ENCODE assay signal across 15 cellular contexts in genomic region chr15:65386376-65386775, GRCh38. TPM values are rescaled to one million over a fixed set of nuclear protein-coding genes. Genes with fewer than 3 reads are reported as not detected.
DNase-seq lines count a peak whose midpoint lies in the region; ATAC-seq, FAIRE-seq and TF ChIP-seq lines count a peak whose summit lies in the region.
"Had no signal": no experiment of that assay in that cellular context is flagged by ENCODE, and none has a peak within 500 bp of the region (broad histone marks: within the 10 kb centered on the region; RNA-seq: fewer than 3 reads in every experiment).

No MANE protein-coding gene starts in this region.

- H3K18ac ChIP-seq in H1 (ENCODE audit: extremely low read depth, low read length), result no peak overlapping the region

- no peak overlapping the region for H2AK5ac ChIP-seq in H1 (ENCODE audit: low read depth, low read length)

- H3K9me3 ChIP-seq in H1 (ENCODE audit: insufficient read depth in 2 of 2, low read depth in 1 of 2, low read length in 1 of 2) (no peaks in the 10 kb centered on the region), neural progenitor cell (ENCODE audit: low read depth) (no peaks in the 10 kb centered on the region)
- H3K9me3 ChIP-seq: BE2C, HAP-1 had no signal

- H3K4ac ChIP-seq in H1 (replicated peaks; ENCODE audit: insufficient read length, low read depth, low read length), result no peak overlapping the region

- H3K4me3 ChIP-seq in KMS-11 (IDR thresholded peaks at IDR 0.05; ENCODE audit: insufficient read depth, low read depth, low read length) (no peak overlapping the region), H1 (ENCODE audit: extremely low read depth in 1 of 4, insufficient read depth in 2 of 4, low read depth in 3 of 4, low read length in 4 of 4) (no peak overlapping the region), neural progenitor cell (no peak overlapping the region)
- H3K4me3 ChIP-seq: GM23338, HAP-1 had no signal

- H2BK120ac ChIP-seq in H1 (replicated peaks; ENCODE audit: low read depth, low read length), result no peak overlapping the region

- no peak overlapping the region for H3K23ac ChIP-seq in H1 (ENCODE audit: insufficient read length)

- H4K5ac ChIP-seq in H1 (ENCODE audit: insufficient read length, low read depth, low read length), result no peak overlapping the region

- H4K91ac ChIP-seq in H1 (replicated peaks; ENCODE audit: insufficient read length, low read length), result no peak overlapping the region

- no peak overlapping the region for H3K56ac ChIP-seq in H1 (replicated peaks; ENCODE audit: insufficient read length, low read depth, low read length)

- H4K8ac ChIP-seq in H1 (ENCODE audit: extremely low read depth, insufficient read depth, low read length), result no peak overlapping the region

- H3K79me2 ChIP-seq in KMS-11 (ENCODE audit: insufficient read depth, low read depth) (no peaks in the 10 kb centered on the region), H1 (ENCODE audit: control insufficient read depth in 1 of 2, insufficient read depth in 2 of 2, low read length in 2 of 2) (no peaks in the 10 kb centered on the region), neural progenitor cell (ENCODE audit: low read depth) (no peaks in the 10 kb centered on the region)

- WGBS in H1 (ENCODE audit: extremely low coverage in 1 of 2, insufficient coverage in 1 of 2, insufficient read length in 1 of 2, insufficient replicate concordance in 2 of 2, low coverage in 1 of 2, low lambda C conversion rate in 2 of 2, missing lambda C conversion rate in 1 of 2), 2 experiments, result 85% methylated on average over 6 of the region's 6 CpGs; no CpG with 5 or more reads in 1 of the 2 experiments

- H3K9ac ChIP-seq in KMS-11, result no peak overlapping the region
- no peak overlapping the region for H3K9ac ChIP-seq in H1 (replicated peaks in 1 of 4; ENCODE audit: extremely low read depth in 1 of 4, low read depth in 3 of 4, low read length in 3 of 4)
- no peak overlapping the region for H3K9ac ChIP-seq in neural progenitor cell

- CTCF ChIA-PET in H1 (lab: Charles Lee; ENCODE audit: partially characterized antibody), result interaction anchor here (0.6 to 18.3 kb wide), 21 partner anchors 8 to 312 kb away, joined by 3 to 547 read pairs (median 7); partner anchors contain the start of genes IGDCC4 and RNU5B-1

- no peak overlapping the region for H2BK20ac ChIP-seq in H1 (ENCODE audit: low read length)

- H3F3A ChIP-seq in neural progenitor cell (ENCODE audit: low read depth), result peaks cover 23% of the 10 kb centered on the region

- TF ChIP-seq POLR2A in H1 (IDR thresholded peaks at IDR 0.05; ENCODE audit: control extremely low read depth in 1 of 2, low read depth in 2 of 2, low read length in 2 of 2), result no peak

- no peak for ATAC-seq in activated naive CD8-positive, alpha-beta T cell treated with anti-CD3 and anti-CD28 coated beads, Interleukin-2, amount 50 U/mL, for 24 hours

- H4K20me1 ChIP-seq in KMS-11 (ENCODE audit: insufficient read depth) (no peaks in the 10 kb centered on the region), H1 (replicated peaks in 1 of 2; ENCODE audit: control insufficient read depth in 1 of 2, insufficient read depth in 2 of 2, low read length in 2 of 2) (no peaks in the 10 kb centered on the region), neural progenitor cell (ENCODE audit: low read depth) (no peaks in the 10 kb centered on the region)

- no peak overlapping the region for H2BK12ac ChIP-seq in H1 (ENCODE audit: low read depth, low read length)

- peaks cover 3% of the 10 kb centered on the region; the same call in 1 of the 2 replicates for H3K23me2 ChIP-seq in H1 (ENCODE audit: low read depth, low read length)

- peaks cover 19% of the 10 kb centered on the region for H3K36me3 Mint-ChIP-seq in neural progenitor cell
- H3K36me3 Mint-ChIP-seq in activated naive CD8-positive, alpha-beta T cell treated with anti-CD3 and anti-CD28 coated beads, Interleukin-2, amount 50 U/mL, for 24 hours (ENCODE audit: low read depth), result no peaks in the 10 kb centered on the region
- H3K36me3 Mint-ChIP-seq: CD4-positive, alpha-beta memory T cell had no signal

- no peaks in the 10 kb centered on the region for H3K9me3 Mint-ChIP-seq in neural progenitor cell
- H3K9me3 Mint-ChIP-seq in activated naive CD8-positive, alpha-beta T cell treated with anti-CD3 and anti-CD28 coated beads, Interleukin-2, amount 50 U/mL, for 24 hours, result no peaks in the 10 kb centered on the region
- H3K9me3 Mint-ChIP-seq: GM23338 had no signal

- DNase-seq in H1 (ENCODE audit: low read depth in 1 of 2, low spot score in 2 of 2) (no peak), neural progenitor cell (ENCODE audit: low spot score) (no peak), UCSD-AML1 (lab: John Stamatoyannopoulos, UW; ENCODE audit: unreplicated experiment) (no peak), GM10266 (ENCODE audit: extremely low spot score) (no peak)
- DNase-seq in activated naive CD8-positive, alpha-beta T cell treated with anti-CD3 and anti-CD28 coated beads, Interleukin-2, amount 50 U/mL, for 24 hours, result no peak
- no peak for DNase-seq in stimulated activated CD4-positive, alpha-beta T cell treated with anti-CD3 and anti-CD28 coated beads, Interleukin-2, amount 100 ng/mL, for 48 hours
- DNase-seq: BE2C; CD4-positive, alpha-beta memory T cell; DMS79 had no signal

- no peak for TF ChIP-seq EP300 in H1 (IDR thresholded peaks at IDR 0.05; ENCODE audit: borderline replicate concordance in 1 of 2, low read depth in 2 of 2, low read length in 2 of 2)

- POLR2A ChIA-PET in H1 (lab: Charles Lee; ENCODE audit: partially characterized antibody), result interaction anchor here (0.8 to 6.7 kb wide), 8 partner anchors 8 to 81 kb away, joined by 3 to 35 read pairs (median 8); partner anchors contain the start of gene RNU5B-1

- peaks cover 39% of the 10 kb centered on the region for H3K4me1 Mint-ChIP-seq in neural progenitor cell
- H3K4me1 Mint-ChIP-seq in activated naive CD8-positive, alpha-beta T cell treated with anti-CD3 and anti-CD28 coated beads, Interleukin-2, amount 50 U/mL, for 24 hours, result peaks cover 7% of the 10 kb centered on the region

- H3K14ac ChIP-seq in H1 (ENCODE audit: insufficient read length), result no peak overlapping the region

- no peak for TF ChIP-seq CTCF in KMS-11 (conservative IDR thresholded peaks at IDR 0.05; ENCODE audit: low read depth, low read length)
- no peak for TF ChIP-seq CTCF in H1 (IDR thresholded peaks at IDR 0.05; ENCODE audit: control extremely low read depth in 1 of 3, insufficient read depth in 1 of 3, low read depth in 1 of 3, low read length in 3 of 3)
- TF ChIP-seq CTCF in neural progenitor cell (IDR thresholded peaks at IDR 0.05), result no peak
- TF ChIP-seq CTCF in GM10266 (IDR thresholded peaks at IDR 0.05; ENCODE audit: control insufficient read depth, insufficient read depth, low read depth, missing control alignments), result no peak

- no peak overlapping the region for H2BK5ac ChIP-seq in H1 (ENCODE audit: low read depth, low read length)

- H3K36me3 ChIP-seq in KMS-11 (ENCODE audit: insufficient read depth), result no peaks in the 10 kb centered on the region
- H3K36me3 ChIP-seq in H1 (ENCODE audit: control insufficient read depth in 2 of 4, insufficient read depth in 4 of 4, low read length in 3 of 4), result peaks cover 0 to 4% (median 0%) of the 10 kb centered on the region in 4 experiments; a peak in 2 of 8 replicates
- H3K36me3 ChIP-seq in neural progenitor cell, result no peaks in the 10 kb centered on the region
- H3K36me3 ChIP-seq: BE2C, HAP-1 had no signal

- TF ChIP-seq RAD21 in H1 (IDR thresholded peaks at IDR 0.05 in 1 of 2, conservative IDR thresholded peaks at IDR 0.05 in 1 of 2; ENCODE audit: low read depth in 2 of 2, low read length in 2 of 2), result no peak

- H3K27me3 ChIP-seq in KMS-11 (ENCODE audit: insufficient read depth, low read depth) (peaks cover 4% of the 10 kb centered on the region; the same call in 1 of the 2 replicates), H1 (replicated peaks in 1 of 4; ENCODE audit: control insufficient read depth in 3 of 4, extremely low read depth in 1 of 4, insufficient read depth in 3 of 4, low read length in 3 of 4) (no peaks in the 10 kb centered on the region; a peak in 2 of 7 replicates), neural progenitor cell (no peaks in the 10 kb centered on the region)
- H3K27me3 ChIP-seq: BE2C had no signal

- H3K27ac Mint-ChIP-seq in neural progenitor cell, result no peak overlapping the region
- H3K27ac Mint-ChIP-seq in activated naive CD8-positive, alpha-beta T cell treated with anti-CD3 and anti-CD28 coated beads, Interleukin-2, amount 50 U/mL, for 24 hours, result no peak overlapping the region
- H3K27ac Mint-ChIP-seq: GM23338 had no signal

- H3K79me1 ChIP-seq in H1 (ENCODE audit: low read depth, low read length), result no peaks in the 10 kb centered on the region

- H3K4me2 ChIP-seq in KMS-11 (no peak overlapping the region), H1 (ENCODE audit: insufficient read depth in 1 of 2, low read depth in 2 of 2, low read length in 2 of 2) (no peak overlapping the region), neural progenitor cell (no peak overlapping the region)

- no peaks in the 10 kb centered on the region for H3K27me3 Mint-ChIP-seq in neural progenitor cell (ENCODE audit: insufficient read depth, low read depth)
- H3K27me3 Mint-ChIP-seq in activated naive CD8-positive, alpha-beta T cell treated with anti-CD3 and anti-CD28 coated beads, Interleukin-2, amount 50 U/mL, for 24 hours, result peaks cover 14% of the 10 kb centered on the region

- H3K4me1 ChIP-seq in KMS-11 (ENCODE audit: low read depth, poor library complexity, severe bottlenecking), result peaks cover 5% of the 10 kb centered on the region
- peaks cover 0 to 14% (median 6%) of the 10 kb centered on the region in 4 experiments; a peak in 6 of 7 replicates for H3K4me1 ChIP-seq in H1 (replicated peaks in 1 of 4; ENCODE audit: control insufficient read depth in 3 of 4, insufficient read depth in 4 of 4, low read length in 3 of 4)
- H3K4me1 ChIP-seq in neural progenitor cell, result peaks cover 12% of the 10 kb centered on the region

- H3K4me3 Mint-ChIP-seq in neural progenitor cell, result peak overlapping the region; percentile 30
- no peak overlapping the region for H3K4me3 Mint-ChIP-seq in activated naive CD8-positive, alpha-beta T cell treated with anti-CD3 and anti-CD28 coated beads, Interleukin-2, amount 50 U/mL, for 24 hours
- H3K4me3 Mint-ChIP-seq: GM23338 had no signal

- H3K27ac ChIP-seq in KMS-11 (no peak overlapping the region), H1 (ENCODE audit: low read depth, low read length) (no peak overlapping the region), neural progenitor cell (no peak overlapping the region)
- H3K27ac ChIP-seq: C4-2B had no signal

- 0 out of 2 replicates have a peak overlapping the region, but pooled peaks have one; percentile 72 for H2BK15ac ChIP-seq in H1 (ENCODE audit: low read length)

- peak overlapping the region; percentile 98; the same call in 1 of the 2 replicates for H2AFZ ChIP-seq in KMS-11 (ENCODE audit: low read depth)
- no peak overlapping the region for H2AFZ ChIP-seq in H1 (ENCODE audit: low read length)
- no peak overlapping the region for H2AFZ ChIP-seq in neural progenitor cell (replicated peaks)
- H2AFZ ChIP-seq: GM23338 had no signal

- FAIRE-seq in H1 (lab: Jason Lieb, UNC), result no peak
- FAIRE-seq: A204.1, GM12891 had no signal

RNA-seq across cellular contexts. Expression of gene IGDCC3, which starts 8.6 kb away (rescaled TPM):
- 45.7 and 45.9 TPM in 2 replicates for total RNA-seq in H1 (2021; fragmentation: NEBNext Ultra II Directional; extraction: Animal tissue kit (Norgen Biotek cat#: 25700))
- 26.8 and 42.3 TPM in 2 replicates for polyA plus RNA-seq in H1 (2011; rRNA removed)
- 23.3 TPM for polyA plus RNA-seq in H1 (2011; cell fraction: cytosol; rRNA removed)
- 49.4 TPM for polyA plus RNA-seq in H1 (2011; cell fraction: nucleus; rRNA removed)
- polyA plus RNA-seq in H1 (2012, experiment 1 of 2), result 26.5 to 37.1 TPM (median 35.2 TPM) in 4 replicates
- polyA plus RNA-seq in H1 (2012, experiment 2 of 2), result 29.5 TPM
- 57.5 TPM for polyA plus RNA-seq in H1 (2013, experiment 1 of 2)
- polyA plus RNA-seq in H1 (2013, experiment 2 of 2), result 60.3 TPM
- 22.4 and 28.5 TPM in 2 replicates for polyA minus RNA-seq in H1 (2011; rRNA and poly(A)+ RNA removed)
- 26.4 TPM for polyA minus RNA-seq in H1 (2011; cell fraction: cytosol; rRNA and poly(A)+ RNA removed)
- 23.6 TPM for polyA minus RNA-seq in H1 (2011; cell fraction: nucleus; rRNA and poly(A)+ RNA removed)
- total RNA-seq in neural progenitor cell (ENCODE audit: low replicate concordance), result 15.8 and 29.4 TPM in 2 replicates
- total RNA-seq: CD4-positive, alpha-beta memory T cell had no signal
- polyA plus RNA-seq: CD4-positive, alpha-beta memory T cell had no signal

RNA-seq across cellular contexts. Expression of gene IGDCC4, which starts 36.4 kb away (rescaled TPM):
- 7.7 and 7.8 TPM in 2 replicates for total RNA-seq in H1 (2021; fragmentation: NEBNext Ultra II Directional; extraction: Animal tissue kit (Norgen Biotek cat#: 25700))
- 10.3 and 12.7 TPM in 2 replicates for polyA plus RNA-seq in H1 (2011; rRNA removed)
- polyA plus RNA-seq in H1 (2011; cell fraction: cytosol; rRNA removed), result 11.8 TPM
- 32.6 TPM for polyA plus RNA-seq in H1 (2011; cell fraction: nucleus; rRNA removed)
- polyA plus RNA-seq in H1 (2012, experiment 1 of 2), result 9.5 to 12.6 TPM (median 11.6 TPM) in 4 replicates
- 4.2 TPM for polyA plus RNA-seq in H1 (2012, experiment 2 of 2)
- 4.7 TPM for polyA plus RNA-seq in H1 (2013, experiment 1 of 2)
- 4.3 TPM for polyA plus RNA-seq in H1 (2013, experiment 2 of 2)
- 11.4 and 13.0 TPM in 2 replicates for polyA minus RNA-seq in H1 (2011; rRNA and poly(A)+ RNA removed)
- polyA minus RNA-seq in H1 (2011; cell fraction: cytosol; rRNA and poly(A)+ RNA removed), result 6.8 TPM
- polyA minus RNA-seq in H1 (2011; cell fraction: nucleus; rRNA and poly(A)+ RNA removed), result 14.2 TPM
- total RNA-seq in neural progenitor cell (ENCODE audit: low replicate concordance), result 13.0 and 17.7 TPM in 2 replicates
